ENCODE assay signal across 8 cellular contexts in the genomic region with DNA sequence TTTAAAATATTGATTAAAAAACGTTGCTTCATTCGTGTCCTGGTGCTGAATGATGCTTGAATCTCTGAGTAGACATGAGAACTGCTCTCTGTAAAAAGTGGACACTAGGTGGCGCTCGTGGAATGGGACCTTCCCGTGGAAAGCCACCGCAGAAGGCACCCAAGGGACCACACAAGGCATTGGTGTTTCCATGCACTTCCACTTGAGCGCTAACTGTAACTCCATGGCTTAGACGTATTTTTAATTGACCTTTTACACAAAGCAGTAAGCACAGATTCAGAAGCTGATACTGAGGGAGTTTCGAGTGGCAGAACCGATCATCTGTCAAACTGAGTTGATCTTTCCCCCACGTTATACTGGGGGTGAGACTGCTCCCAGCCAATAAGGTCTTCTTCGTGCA.
A peak's percentile ranks its signal among the peaks of the same experiment; 100 is the strongest.
DNase-seq lines count a peak whose midpoint lies in the region; ATAC-seq lines count a peak whose summit lies in the region.

No MANE protein-coding gene starts in this region.

- peaks cover 8% of the 10 kb centered on the region for H3K4me1 Mint-ChIP-seq in memory B cell

- H3K9me3 Mint-ChIP-seq in memory B cell = peaks cover 1% of the 10 kb centered on the region

- no peak overlapping the region for H3K27ac Mint-ChIP-seq in memory B cell

- DNase-seq in AG20443 (ENCODE audit: low spot score) = peak; percentile 85
- peak; percentile 66 for DNase-seq in NCI-H748 treated with DMSO at 0.1 percent for 48 hours (lab: John Stamatoyannopoulos, UW)
- DNase-seq in activated CD4-positive, alpha-beta T cell treated with anti-CD3 and anti-CD28 coated beads, Interleukin-2, amount 50 U/mL, for 4 hours = peak; percentile 82 to 84
- DNase-seq in dermis microvascular lymphatic vessel endothelial cell (ENCODE audit: low read depth in 2 of 2) = peak; percentile 63 to 82
- DNase-seq in memory B cell (ENCODE audit: low spot score in 2 of 2) = peak; percentile 83 to 86
- DNase-seq in stimulated activated CD8-positive, alpha-beta memory T cell treated with anti-CD3 and anti-CD28 coated beads, Interleukin-4, amount 100 ng/mL, for 4 hours (ENCODE audit: low read depth in 2 of 2, low spot score in 1 of 2) = peak; percentile 68 to 85

- peak overlapping the region; percentile 5 for H3K4me3 Mint-ChIP-seq in memory B cell

- H3K27me3 Mint-ChIP-seq in memory B cell = peaks cover 4% of the 10 kb centered on the region

- ATAC-seq in GM18907 (IDR thresholded peaks at IDR 0.05; ENCODE audit: unreplicated experiment) (peak; percentile 83), HG03432 (IDR thresholded peaks at IDR 0.05; ENCODE audit: unreplicated experiment) (peak; percentile 74), memory B cell (ENCODE audit: low read depth) (peak; percentile 94)

- H3K36me3 Mint-ChIP-seq in memory B cell = peaks cover 1% of the 10 kb centered on the region

Comparison
In these comparisons a context has a peak if more than half of its experiments do, and no peak if none do; other contexts are left out.
1. Peak in every context shown above with its lines: DNase-seq and ATAC-seq.